In genomic region chr4:188976644-188977115, GRCh38 we compare ENCODE assay signal across 8 cellular contexts.
DNase-seq lines count a peak whose midpoint lies in the region; TF ChIP-seq lines count a peak whose summit lies in the region.

No MANE protein-coding gene starts in this region.

- H3K4me2 ChIP-seq in parathyroid adenoma (ENCODE audit: low read length): peak overlapping the region; percentile 54

- peaks cover 10% of the 10 kb centered on the region for H3K4me1 ChIP-seq in parathyroid adenoma
- peaks cover 0 to 9% of the 10 kb centered on the region in 2 donors for H3K4me1 ChIP-seq in right atrium auricular region

- H3K27ac ChIP-seq in parathyroid adenoma (peak overlapping the region; percentile 65), right atrium auricular region (no peak overlapping the region)

- no peaks in the 10 kb centered on the region for H3K79me2 ChIP-seq in parathyroid adenoma

- H3K27me3 ChIP-seq in H7 (ENCODE audit: control insufficient read depth, insufficient read depth, low read length): no peaks in the 10 kb centered on the region
- no peaks in the 10 kb centered on the region for H3K27me3 ChIP-seq in parathyroid adenoma (ENCODE audit: control insufficient read depth, insufficient read depth, low read length)
- no peaks in the 10 kb centered on the region for H3K27me3 ChIP-seq in right atrium auricular region

- H3K9ac ChIP-seq in parathyroid adenoma: no peak overlapping the region

- POLR2A ChIA-PET in GM10248 (lab: Yijun Ruan, JAX): no interaction called here

- peak overlapping the region; percentile 74 for H2AFZ ChIP-seq in parathyroid adenoma

- H3K4me3 ChIP-seq in H7 (ENCODE audit: insufficient read depth, low read depth, low read length) (no peak overlapping the region), epithelial cell of esophagus (ENCODE audit: low read length) (no peak overlapping the region), parathyroid adenoma (ENCODE audit: low read depth, low read length) (no peak overlapping the region), right atrium auricular region (no peak overlapping the region)

- H3K9me3 ChIP-seq in parathyroid adenoma (ENCODE audit: control insufficient read depth, low read length) (no peaks in the 10 kb centered on the region), right atrium auricular region (no peaks in the 10 kb centered on the region)

- H3K36me3 ChIP-seq in H7 (replicated peaks; ENCODE audit: control insufficient read depth, insufficient read depth, low read length) (no peaks in the 10 kb centered on the region), parathyroid adenoma (ENCODE audit: control insufficient read depth, insufficient read depth, low read length) (no peaks in the 10 kb centered on the region), right atrium auricular region (no peaks in the 10 kb centered on the region)

- CTCF ChIA-PET in GM10248 (lab: Yijun Ruan, JAX): no interaction called here

- DNase-seq in H7: peak; percentile 64
- peak; percentile 64 for DNase-seq in NCI-H510A (lab: John Stamatoyannopoulos, UW)
- peak; percentile 47 for DNase-seq in epithelial cell of esophagus (ENCODE audit: low read depth)
- DNase-seq in SIG-M5 treated with dmso at 0.1 percent for 504 hours (lab: John Stamatoyannopoulos, UW; ENCODE audit: unreplicated experiment): no peak
- no peak for DNase-seq in KG1 (lab: John Stamatoyannopoulos, UW)
- DNase-seq in GM10248 (ENCODE audit: extremely low spot score): no peak
- no peak for DNase-seq in right atrium auricular region (ENCODE audit: low spot score)

- TF ChIP-seq CTCF in epithelial cell of esophagus (IDR thresholded peaks at IDR 0.05; ENCODE audit: insufficient read depth, low read depth, low read length, missing control alignments) (no peak), parathyroid adenoma (IDR thresholded peaks at IDR 0.05) (no peak), GM10248 (IDR thresholded peaks at IDR 0.05; ENCODE audit: control extremely low read depth, extremely low read depth, low read depth, missing control alignments) (no peak), right atrium auricular region (IDR thresholded peaks at IDR 0.05) (no peak)

Comparison
In these comparisons a context has a peak if more than half of its experiments do, and no peak if none do; other contexts are left out.
1. DNase-seq: peak in H7 (single experiment), NCI-H510A (single experiment) and epithelial cell of esophagus (single experiment); none in SIG-M5 treated with dmso at 0.1 percent for 504 hours (single experiment), KG1 (single experiment), GM10248 (single experiment) and right atrium auricular region (single experiment).